Comparison of ENCODE assay signal across 9 cellular contexts in genomic region chr7:8149222-8149621, GRCh38.
DNase-seq lines count a peak whose midpoint lies in the region; ATAC-seq, FAIRE-seq and TF ChIP-seq lines count a peak whose summit lies in the region.
"Had no signal": no experiment of that assay in that cellular context is flagged by ENCODE, and none has a peak within 500 bp of the region (broad histone marks: within the 10 kb centered on the region; RNA-seq: fewer than 3 reads in every experiment).

No MANE protein-coding gene starts in this region.

- no peaks in the 10 kb centered on the region for H3K9me3 ChIP-seq in Karpas-422 (ENCODE audit: low read length)
- H3K9me3 ChIP-seq in MG63 = no peaks in the 10 kb centered on the region

- DNase-seq in GM12892 (ENCODE audit: insufficient read length) (no peak), Karpas-422 (no peak), kidney tubule cell (ENCODE audit: low spot score) (peak; percentile 33), GM19238 (ENCODE audit: insufficient read length, low spot score) (no peak), GM19240 (ENCODE audit: insufficient read length, low spot score) (no peak), NCI-H446 (lab: John Stamatoyannopoulos, UW) (no peak), MG63 (no peak)

- peak; percentile 63 for ATAC-seq in GM21423 (IDR thresholded peaks at IDR 0.05; ENCODE audit: unreplicated experiment)

- no peaks in the 10 kb centered on the region for H4K20me1 ChIP-seq in Karpas-422 (ENCODE audit: insufficient read depth, low read depth, low read length)

- H3K27me3 ChIP-seq in Karpas-422 (ENCODE audit: low read length) (no peaks in the 10 kb centered on the region), MG63 (no peaks in the 10 kb centered on the region)

- no peaks in the 10 kb centered on the region for H3K9me2 ChIP-seq in Karpas-422 (replicated peaks; ENCODE audit: insufficient read depth, low read length)

- no peak overlapping the region for H3K27ac ChIP-seq in Karpas-422 (ENCODE audit: low read length)

- H3K36me3 ChIP-seq in Karpas-422 (ENCODE audit: insufficient read depth, low read length) = no peaks in the 10 kb centered on the region
- no peaks in the 10 kb centered on the region for H3K36me3 ChIP-seq in MG63

- peak overlapping the region; percentile 95 for H2AFZ ChIP-seq in Karpas-422 (ENCODE audit: low read length)

- TF ChIP-seq POLR2A in GM12892 (IDR thresholded peaks at IDR 0.05; ENCODE audit: low read depth, low read length) = no peak

- peak overlapping the region; percentile 30 for H3K4me2 ChIP-seq in Karpas-422 (ENCODE audit: low read depth, low read length, poor library complexity, severe bottlenecking)

- peaks cover 22% of the 10 kb centered on the region for H3K4me1 ChIP-seq in Karpas-422 (ENCODE audit: low read length)

- no peak overlapping the region for H3K9ac ChIP-seq in Karpas-422 (ENCODE audit: low read length)

- H3K4me3 ChIP-seq in Karpas-422 (ENCODE audit: low read length) (no peak overlapping the region), MG63 (no peak overlapping the region)

- peak; percentile 75 for FAIRE-seq in GM12892 (lab: Jason Lieb, UNC)
- FAIRE-seq: TTC549 had no signal

- H3K79me2 ChIP-seq in Karpas-422 (ENCODE audit: low read length) = no peaks in the 10 kb centered on the region
